ENCODE assay signal across 26 cellular contexts in genomic region chr11:2086239-2087040, GRCh38. TPM values are rescaled to one million over a fixed set of nuclear protein-coding genes. Genes with fewer than 3 reads are reported as not detected.
DNase-seq lines count a peak whose midpoint lies in the region; ATAC-seq and TF ChIP-seq lines count a peak whose summit lies in the region.
"Had no signal": no experiment of that assay in that cellular context is flagged by ENCODE, and none has a peak within 500 bp of the region (broad histone marks: within the 10 kb centered on the region; RNA-seq: fewer than 3 reads in every experiment).

No MANE protein-coding gene starts in this region.

- POLR2A ChIA-PET in activated CD4-positive, alpha-beta memory T cell treated with anti-CD3 and anti-CD28 coated beads, Interleukin-2, amount 10 ng/mL, durations not matched to agents 7 days and 5 days (lab: Charles Lee), result no interaction called here
- POLR2A ChIA-PET in CD4-positive, alpha-beta T cell (lab: Charles Lee), result no interaction called here

- no peaks in the 10 kb centered on the region for H3K4me1 ChIP-seq in tibial artery
- H3K4me1 ChIP-seq: ascending aorta, tibial nerve had no signal

- no peak for ATAC-seq in left ventricle myocardium superior
- no peak for ATAC-seq in natural killer cell treated with Interleukin-12 subunit alpha and Interleukin-12 subunit beta and Interleukin-15 and Interleukin-18, amount 100 ng/mL, for 72 hours
- ATAC-seq in CD4-positive, alpha-beta T cell (ENCODE audit: poor library complexity), result no peak
- ATAC-seq: GM12878; stimulated activated naive B cell treated with anti-CD40 and anti-IgM and Interleukin-4, amounts not matched to agents 10 μg/mL and 1 μg/mL and 100 μg/mL, for 72 hours had no signal

- DNase-seq in cardiac septum (ENCODE audit: low spot score), result peak; percentile 59
- no peak for DNase-seq in left ventricle myocardium superior
- peak; percentile 14 for DNase-seq in activated CD4-positive, alpha-beta memory T cell treated with anti-CD3 and anti-CD28 coated beads, Interleukin-2, amount 10 ng/mL, durations not matched to agents 7 days and 5 days
- peak; percentile 50 for DNase-seq in natural killer cell treated with Interleukin-12 subunit alpha and Interleukin-12 subunit beta and Interleukin-15 and Interleukin-18, amount 100 ng/mL, for 72 hours (ENCODE audit: low spot score)
- peak; percentile 12 to 41 for DNase-seq in tibial artery
- no peak for DNase-seq in CD4-positive, alpha-beta T cell
- no peak for DNase-seq in NCI-H524 treated with DMSO at 0.1 percent for 48 hours (lab: John Stamatoyannopoulos, UW)
- no peak for DNase-seq in HuH-7 (ENCODE audit: low spot score)
- DNase-seq: activated CD4-positive, alpha-beta T cell treated with anti-CD3 and anti-CD28 coated beads for 1 hour; activated naive CD4-positive, alpha-beta T cell treated with anti-CD3 and anti-CD28 coated beads, Interleukin-2, amount 10 ng/mL, durations not matched to agents 7 days and 5 days; activated T-cell treated with anti-CD3 and anti-CD28 coated beads for 4 hours; cerebellar nuclear complex; DMS79; effector CD8-positive, alpha-beta T cell; GOT3; MV-4-11; NCI-H1694; NCI-H748 treated with DMSO at 0.1 percent for 48 hours; SHP77; stimulated activated naive B cell treated with anti-CD40 and anti-IgM and Interleukin-4, amounts not matched to agents 10 μg/mL and 1 μg/mL and 100 μg/mL, for 72 hours; SW 1271 had no signal

- peaks cover 0 to 13% (median 7%) of the 10 kb centered on the region in 3 donors for H3K9me3 ChIP-seq in tibial artery
- no peaks in the 10 kb centered on the region for H3K9me3 ChIP-seq in CD4-positive, alpha-beta T cell (ENCODE audit: control insufficient read depth, low read length)
- H3K9me3 ChIP-seq: neutrophil had no signal

- H3K4me1 Mint-ChIP-seq in activated CD4-positive, alpha-beta memory T cell treated with anti-CD3 and anti-CD28 coated beads, Interleukin-2, amount 10 ng/mL, durations not matched to agents 7 days and 5 days, result peaks cover 4% of the 10 kb centered on the region
- no peaks in the 10 kb centered on the region for H3K4me1 Mint-ChIP-seq in natural killer cell treated with Interleukin-12 subunit alpha and Interleukin-12 subunit beta and Interleukin-15 and Interleukin-18, amount 100 ng/mL, for 72 hours (ENCODE audit: low read depth in 2 of 2)
- H3K4me1 Mint-ChIP-seq in CD4-positive, alpha-beta T cell (ENCODE audit: low read depth), result peaks cover 9% of the 10 kb centered on the region
- H3K4me1 Mint-ChIP-seq: activated naive CD4-positive, alpha-beta T cell treated with anti-CD3 and anti-CD28 coated beads, Interleukin-2, amount 10 ng/mL, durations not matched to agents 7 days and 5 days; stimulated activated naive B cell treated with anti-CD40 and anti-IgM and Interleukin-4, amounts not matched to agents 10 μg/mL and 1 μg/mL and 100 μg/mL, for 72 hours had no signal

- CTCF ChIA-PET in activated CD4-positive, alpha-beta memory T cell treated with anti-CD3 and anti-CD28 coated beads, Interleukin-2, amount 10 ng/mL, durations not matched to agents 7 days and 5 days (lab: Charles Lee), result no interaction called here
- CTCF ChIA-PET in CD4-positive, alpha-beta T cell (lab: Charles Lee), result no interaction called here

- H3K9me3 Mint-ChIP-seq in activated CD4-positive, alpha-beta memory T cell treated with anti-CD3 and anti-CD28 coated beads, Interleukin-2, amount 10 ng/mL, durations not matched to agents 7 days and 5 days, result peaks cover 5% of the 10 kb centered on the region
- H3K9me3 Mint-ChIP-seq in natural killer cell treated with Interleukin-12 subunit alpha and Interleukin-12 subunit beta and Interleukin-15 and Interleukin-18, amount 100 ng/mL, for 72 hours, result no peaks in the 10 kb centered on the region
- H3K9me3 Mint-ChIP-seq in CD4-positive, alpha-beta T cell, result peaks cover 8% of the 10 kb centered on the region

- H3K27ac Mint-ChIP-seq in activated CD4-positive, alpha-beta memory T cell treated with anti-CD3 and anti-CD28 coated beads, Interleukin-2, amount 10 ng/mL, durations not matched to agents 7 days and 5 days, result no peak overlapping the region
- H3K27ac Mint-ChIP-seq in natural killer cell treated with Interleukin-12 subunit alpha and Interleukin-12 subunit beta and Interleukin-15 and Interleukin-18, amount 100 ng/mL, for 72 hours, result no peak overlapping the region
- no peak overlapping the region for H3K27ac Mint-ChIP-seq in CD4-positive, alpha-beta T cell
- H3K27ac Mint-ChIP-seq: activated naive CD4-positive, alpha-beta T cell treated with anti-CD3 and anti-CD28 coated beads, Interleukin-2, amount 10 ng/mL, durations not matched to agents 7 days and 5 days; stimulated activated naive B cell treated with anti-CD40 and anti-IgM and Interleukin-4, amounts not matched to agents 10 μg/mL and 1 μg/mL and 100 μg/mL, for 72 hours had no signal

- no peak overlapping the region for H3K4me3 ChIP-seq in tibial artery
- H3K4me3 ChIP-seq: ascending aorta, GM12878, tibial nerve had no signal

- intact Hi-C loops in cardiac septum (cut with DNase I) (no loop called here), left ventricle myocardium superior (cut with micrococcal nuclease) (no loop called here), tibial artery (cut with DNase I; ENCODE audit: low total_unique reads) (no loop called here)
- intact Hi-C loops in CD4-positive, alpha-beta T cell (cut with DNase I, micrococcal nuclease), result no loop called here

- H3K27me3 Mint-ChIP-seq in activated CD4-positive, alpha-beta memory T cell treated with anti-CD3 and anti-CD28 coated beads, Interleukin-2, amount 10 ng/mL, durations not matched to agents 7 days and 5 days, result peaks cover 26% of the 10 kb centered on the region
- H3K27me3 Mint-ChIP-seq in natural killer cell treated with Interleukin-12 subunit alpha and Interleukin-12 subunit beta and Interleukin-15 and Interleukin-18, amount 100 ng/mL, for 72 hours, result peaks cover 16 to 20% of the 10 kb centered on the region in 2 donors
- H3K27me3 Mint-ChIP-seq in CD4-positive, alpha-beta T cell, result peaks cover 8% of the 10 kb centered on the region

- H3K36me3 Mint-ChIP-seq in activated CD4-positive, alpha-beta memory T cell treated with anti-CD3 and anti-CD28 coated beads, Interleukin-2, amount 10 ng/mL, durations not matched to agents 7 days and 5 days (ENCODE audit: low read depth), result peaks cover 3% of the 10 kb centered on the region
- H3K36me3 Mint-ChIP-seq in natural killer cell treated with Interleukin-12 subunit alpha and Interleukin-12 subunit beta and Interleukin-15 and Interleukin-18, amount 100 ng/mL, for 72 hours, result peaks cover 7% of the 10 kb centered on the region
- no peaks in the 10 kb centered on the region for H3K36me3 Mint-ChIP-seq in CD4-positive, alpha-beta T cell (ENCODE audit: low read depth)
- H3K36me3 Mint-ChIP-seq: activated naive CD4-positive, alpha-beta T cell treated with anti-CD3 and anti-CD28 coated beads, Interleukin-2, amount 10 ng/mL, durations not matched to agents 7 days and 5 days had no signal

- H3K36me3 ChIP-seq in tibial artery, result no peaks in the 10 kb centered on the region
- H3K36me3 ChIP-seq: ascending aorta, neutrophil, tibial nerve had no signal

- peaks cover 0 to 61% of the 10 kb centered on the region in 2 donors for H3K27me3 ChIP-seq in tibial artery
- no peaks in the 10 kb centered on the region for H3K27me3 ChIP-seq in CD4-positive, alpha-beta T cell (ENCODE audit: control insufficient read depth, insufficient read depth, low read length)
- H3K27me3 ChIP-seq: ascending aorta, tibial nerve had no signal

- H3K27ac ChIP-seq in tibial artery, result no peak overlapping the region
- no peak overlapping the region for H3K27ac ChIP-seq in CD4-positive, alpha-beta T cell (ENCODE audit: low read depth, low read length)
- H3K27ac ChIP-seq: ascending aorta, KMS-11, neutrophil, tibial nerve had no signal

- no peak overlapping the region for H3K4me3 Mint-ChIP-seq in activated CD4-positive, alpha-beta memory T cell treated with anti-CD3 and anti-CD28 coated beads, Interleukin-2, amount 10 ng/mL, durations not matched to agents 7 days and 5 days
- H3K4me3 Mint-ChIP-seq in natural killer cell treated with Interleukin-12 subunit alpha and Interleukin-12 subunit beta and Interleukin-15 and Interleukin-18, amount 100 ng/mL, for 72 hours, result no peak overlapping the region
- H3K4me3 Mint-ChIP-seq in CD4-positive, alpha-beta T cell, result no peak overlapping the region
- H3K4me3 Mint-ChIP-seq: activated naive CD4-positive, alpha-beta T cell treated with anti-CD3 and anti-CD28 coated beads, Interleukin-2, amount 10 ng/mL, durations not matched to agents 7 days and 5 days; stimulated activated naive B cell treated with anti-CD40 and anti-IgM and Interleukin-4, amounts not matched to agents 10 μg/mL and 1 μg/mL and 100 μg/mL, for 72 hours had no signal

- no peak for TF ChIP-seq CTCF in tibial artery (IDR thresholded peaks at IDR 0.05)
- no peak for TF ChIP-seq CTCF in CD4-positive, alpha-beta T cell (IDR thresholded peaks at IDR 0.05)

RNA-seq across cellular contexts. Expression of gene IGF2, which starts 52.7 kb away (rescaled TPM):
- total RNA-seq in cardiac septum, result 87.7 TPM
- total RNA-seq in left ventricle myocardium superior, result 88.2 TPM
- under 1 TPM; 0.70 to 0.76 TPM for total RNA-seq in activated CD4-positive, alpha-beta memory T cell treated with anti-CD3 and anti-CD28 coated beads, Interleukin-2, amount 10 ng/mL, durations not matched to agents 7 days and 5 days
- total RNA-seq in natural killer cell treated with Interleukin-12 subunit alpha and Interleukin-12 subunit beta and Interleukin-15 and Interleukin-18, amount 100 ng/mL, for 72 hours, result under 1 TPM in 1 of 2 donors, not detected in 1; 0.17 TPM
- total RNA-seq in CD4-positive, alpha-beta T cell, result not detected

Comparison
In these comparisons a context has a peak if more than half of its experiments do, and no peak if none do; other contexts are left out.
1. DNase-seq: peak in cardiac septum (single experiment), activated CD4-positive, alpha-beta memory T cell treated with anti-CD3 and anti-CD28 coated beads, Interleukin-2, amount 10 ng/mL, durations not matched to agents 7 days and 5 days (single experiment), natural killer cell treated with Interleukin-12 subunit alpha and Interleukin-12 subunit beta and Interleukin-15 and Interleukin-18, amount 100 ng/mL, for 72 hours (single experiment) and tibial artery (2 of 2); none in left ventricle myocardium superior (single experiment), CD4-positive, alpha-beta T cell (0 of 10), NCI-H524 treated with DMSO at 0.1 percent for 48 hours (single experiment) and HuH-7 (single experiment).
2. RNA of gene IGF2, which starts 52.7 kb away (total RNA-seq): 88.2 TPM in left ventricle myocardium superior (single experiment) and 87.7 TPM in cardiac septum (single experiment); 0.70 to 0.76 TPM in activated CD4-positive, alpha-beta memory T cell treated with anti-CD3 and anti-CD28 coated beads, Interleukin-2, amount 10 ng/mL, durations not matched to agents 7 days and 5 days, 0.17 TPM in natural killer cell treated with Interleukin-12 subunit alpha and Interleukin-12 subunit beta and Interleukin-15 and Interleukin-18, amount 100 ng/mL, for 72 hours and not detected in CD4-positive, alpha-beta T cell; every median in the first group is over 10 times any median in the second.